In genomic region chr21:34801519-34802132, GRCh38 we compare ENCODE assay signal across 7 cellular contexts.
DNase-seq lines count a peak whose midpoint lies in the region; ATAC-seq, FAIRE-seq and TF ChIP-seq lines count a peak whose summit lies in the region.

No MANE protein-coding gene starts in this region.

- no peak overlapping the region for H2AFZ ChIP-seq in MM.1S (ENCODE audit: low read length)

- TF ChIP-seq CTCF in MM.1S (IDR thresholded peaks at IDR 0.05; ENCODE audit: low read length) (peak; percentile 91), chondrocyte (IDR thresholded peaks at IDR 0.05) (peak; percentile 66), pancreas (IDR thresholded peaks at IDR 0.05) (no peak)

- peak in 3 of 4 donors; percentile 31 to 54 (median 36) for ATAC-seq in pancreas

- intact Hi-C loops in pancreas (cut with DNase I): no loop called here

- peak overlapping the region; percentile 8 for H3K27ac Mint-ChIP-seq in chondrocyte (ENCODE audit: unreplicated experiment)

- TF ChIP-seq POLR2A in GM12892 (IDR thresholded peaks at IDR 0.05; ENCODE audit: low read depth, low read length): no peak

- FAIRE-seq in GM12892 (lab: Jason Lieb, UNC) (peak; percentile 9), pancreas (lab: Jason Lieb, UNC) (no peak), RCC 7860 (lab: Jason Lieb, UNC) (no peak)

- H3K9me3 ChIP-seq in MM.1S (replicated peaks; ENCODE audit: insufficient read depth, low read length): no peaks in the 10 kb centered on the region
- no peaks in the 10 kb centered on the region for H3K9me3 ChIP-seq in pancreas

- peaks cover 37% of the 10 kb centered on the region for H3K36me3 Mint-ChIP-seq in chondrocyte (ENCODE audit: low read depth)

- H3K27ac ChIP-seq in MM.1S (ENCODE audit: low read length) (no peak overlapping the region), pancreas (peak overlapping the region in 2 of 4 donors; percentile 6 to 37)

- no peaks in the 10 kb centered on the region for H4K20me1 ChIP-seq in MM.1S (ENCODE audit: insufficient read depth, low read length)

- peaks cover 25% of the 10 kb centered on the region for H3K4me1 ChIP-seq in MM.1S (ENCODE audit: low read length)
- H3K4me1 ChIP-seq in pancreas: peaks cover 4 to 13% (median 6%) of the 10 kb centered on the region in 3 donors

- peaks cover 15% of the 10 kb centered on the region for H3K9me3 Mint-ChIP-seq in chondrocyte (ENCODE audit: low read depth)

- H3K4me3 ChIP-seq in MM.1S (ENCODE audit: low read length): no peak overlapping the region
- H3K4me3 ChIP-seq in pancreas: no peak overlapping the region

- no peaks in the 10 kb centered on the region for H3K36me3 ChIP-seq in MM.1S (replicated peaks; ENCODE audit: insufficient read depth, low read length)
- no peaks in the 10 kb centered on the region for H3K36me3 ChIP-seq in pancreas

- DNase-seq in GM12892 (ENCODE audit: insufficient read length) (no peak), MM.1S (peak; percentile 69), chondrocyte (ENCODE audit: low spot score) (no peak), pancreas (no peak), RCC 7860 (ENCODE audit: low spot score) (no peak), NCI-H774 (lab: John Stamatoyannopoulos, UW) (no peak)
- DNase-seq in stimulated activated CD4-positive, alpha-beta T cell treated with anti-CD3 and anti-CD28 coated beads, Interleukin-15, amount 100 ng/mL, for 24 hours: no peak

- no peaks in the 10 kb centered on the region for H3K79me2 ChIP-seq in MM.1S (ENCODE audit: low read length)

- H3K4me1 Mint-ChIP-seq in chondrocyte (ENCODE audit: low read depth): peaks cover 47% of the 10 kb centered on the region

- H3K27me3 ChIP-seq in MM.1S (replicated peaks; ENCODE audit: insufficient read depth, low read length) (no peaks in the 10 kb centered on the region), pancreas (no peaks in the 10 kb centered on the region)

- H3K9me2 ChIP-seq in MM.1S (replicated peaks; ENCODE audit: insufficient read depth, low read length): no peaks in the 10 kb centered on the region

- no peak overlapping the region for H3K9ac ChIP-seq in MM.1S (ENCODE audit: low read length)

- H3K27me3 Mint-ChIP-seq in chondrocyte (ENCODE audit: low read depth): no peaks in the 10 kb centered on the region

- H3K4me2 ChIP-seq in MM.1S (ENCODE audit: low read depth, low read length): no peak overlapping the region

- H3F3A ChIP-seq in MM.1S (ENCODE audit: insufficient read depth, low read length): no peaks in the 10 kb centered on the region

- 51 to 64% methylated on average over 2 of the region's 2 CpGs for WGBS in pancreas, 2 donors

- no peak overlapping the region for H3K4me3 Mint-ChIP-seq in chondrocyte (ENCODE audit: unreplicated experiment)

Comparison
In these comparisons a context has a peak if more than half of its experiments do, and no peak if none do; other contexts are left out.
1. CTCF ChIP-seq: peak in MM.1S (single experiment) and chondrocyte (single experiment); none in pancreas (0 of 4).